ENCODE assay signal across 9 cellular contexts in genomic region chr7:44977304-44977858, GRCh38. TPM values are rescaled to one million over a fixed set of nuclear protein-coding genes. Genes with fewer than 3 reads are reported as not detected.
A peak's percentile ranks its signal among the peaks of the same experiment; 100 is the strongest.
DNase-seq lines count a peak whose midpoint lies in the region; ATAC-seq and TF ChIP-seq lines count a peak whose summit lies in the region.
"Had no signal": no experiment of that assay in that cellular context is flagged by ENCODE, and none has a peak within 500 bp of the region (broad histone marks: within the 10 kb centered on the region; RNA-seq: fewer than 3 reads in every experiment).

No MANE protein-coding gene starts in this region.

- H3K4me1 ChIP-seq in gastrocnemius medialis: no peaks in the 10 kb centered on the region

- ATAC-seq in GM18502 (IDR thresholded peaks at IDR 0.05; ENCODE audit: poor library complexity, unreplicated experiment) (no peak), gastrocnemius medialis (no peak)

- TF ChIP-seq CTCF in gastrocnemius medialis (IDR thresholded peaks at IDR 0.05 in 4 of 5, conservative IDR thresholded peaks at IDR 0.05 in 1 of 5): no peak

- H3K36me3 ChIP-seq in gastrocnemius medialis: peaks cover 0 to 14% of the 10 kb centered on the region in 2 donors

- H3K9me3 ChIP-seq in gastrocnemius medialis: no peaks in the 10 kb centered on the region
- H3K9me3 ChIP-seq: SJSA1 had no signal

- H3K27me3 ChIP-seq in gastrocnemius medialis: no peaks in the 10 kb centered on the region
- H3K27me3 ChIP-seq: SJSA1 had no signal

- H3K27ac ChIP-seq in gastrocnemius medialis: no peak overlapping the region
- H3K27ac ChIP-seq: SJSA1 had no signal

- intact Hi-C loops in head of caudate nucleus (cut with DNase I) (no loop called here), gastrocnemius medialis (cut with DNase I; ENCODE audit: low total_unique reads) (no loop called here)

- H3K4me3 ChIP-seq in gastrocnemius medialis: no peak overlapping the region
- H3K4me3 ChIP-seq: SJSA1 had no signal

- in situ Hi-C loops in gastrocnemius medialis (cut with MboI; ENCODE audit: low sequenced_read_pairs in 4 of 4): no loop called here

- DNase-seq in activated CD4-positive, CD25-positive, alpha-beta regulatory T cell (lab: John Stamatoyannopoulos, UW): peak; percentile 46 to 72 (median 64)
- peak; percentile 69 for DNase-seq in central memory CD4-positive, alpha-beta T cell
- peak; percentile 70 for DNase-seq in stimulated activated CD8-positive, alpha-beta memory T cell treated with anti-CD3 and anti-CD28 coated beads, Interleukin-4, amount 100 ng/mL, for 24 hours (ENCODE audit: low read depth)
- DNase-seq in head of caudate nucleus: no peak
- DNase-seq in gastrocnemius medialis: no peak
- DNase-seq in hippocampal formation (lab: John Stamatoyannopoulos, UW): no peak

- TF ChIP-seq POLR2A in GM18526 (IDR thresholded peaks at IDR 0.05; ENCODE audit: extremely low read depth, insufficient read length): peak; percentile 39
- TF ChIP-seq POLR2A in gastrocnemius medialis (IDR thresholded peaks at IDR 0.05): no peak

RNA-seq across cellular contexts. Expression of gene MYO1G, which starts 1.4 kb away (rescaled TPM):
- 1 to 10 TPM in 2 of 4 donors, under 1 TPM in 1, not detected in 1; 0.61 to 1.4 (median 1.3) TPM for total RNA-seq in gastrocnemius medialis

RNA-seq across cellular contexts. Expression of gene CCM2, which starts 22.6 kb away (rescaled TPM):
- total RNA-seq in gastrocnemius medialis: 10 to 100 TPM; 37.7 to 61.8 (median 47.4) TPM

Comparison
In these comparisons a context has a peak if more than half of its experiments do, and no peak if none do; other contexts are left out.
1. DNase-seq: peak in activated CD4-positive, CD25-positive, alpha-beta regulatory T cell (4 of 4), central memory CD4-positive, alpha-beta T cell (single experiment) and stimulated activated CD8-positive, alpha-beta memory T cell treated with anti-CD3 and anti-CD28 coated beads, Interleukin-4, amount 100 ng/mL, for 24 hours (single experiment); none in head of caudate nucleus (0 of 42), gastrocnemius medialis (0 of 2) and hippocampal formation (0 of 2).